31 cellular contexts compared by ENCODE assay signal in the genomic region with DNA sequence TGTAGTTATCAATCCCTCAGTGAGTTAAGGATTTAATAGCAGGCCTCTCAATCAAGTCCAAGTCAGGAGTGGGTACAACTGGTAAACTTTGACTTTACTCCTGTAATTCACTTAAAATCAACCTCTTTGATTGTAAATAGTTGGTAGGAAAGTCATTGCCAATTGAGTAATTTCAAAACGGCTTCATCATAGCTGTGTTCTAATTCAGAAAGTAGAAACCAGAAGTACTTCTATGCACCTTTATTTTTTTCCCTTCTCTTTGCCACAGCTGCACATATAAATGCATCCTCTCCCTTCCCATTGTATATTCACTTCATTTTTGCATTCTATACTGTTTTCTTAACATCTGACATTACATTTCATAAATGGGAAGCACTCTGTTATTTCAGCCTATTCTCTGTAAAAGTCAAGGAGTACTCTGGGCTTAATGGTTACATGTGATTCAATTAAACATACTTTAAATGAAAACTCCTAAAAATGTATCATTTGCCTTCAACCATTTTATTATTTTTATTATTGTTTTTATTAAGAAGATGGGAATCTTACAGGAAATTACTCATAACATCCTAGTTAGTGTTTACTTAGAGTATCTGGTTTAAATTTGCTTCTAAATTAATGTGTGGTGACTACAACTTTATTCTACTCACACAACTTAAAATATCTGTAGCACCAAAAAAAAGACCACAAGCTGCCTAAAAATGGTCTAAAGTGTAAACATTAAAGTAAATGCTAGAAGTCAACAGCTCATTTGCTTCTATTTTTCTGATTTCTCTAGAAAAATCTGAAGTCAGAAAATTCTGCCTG.
A peak's percentile ranks its signal among the peaks of the same experiment; 100 is the strongest.
DNase-seq lines count a peak whose midpoint lies in the region; ATAC-seq and TF ChIP-seq lines count a peak whose summit lies in the region.
"Had no signal": no experiment of that assay in that cellular context is flagged by ENCODE, and none has a peak within 500 bp of the region (broad histone marks: within the 10 kb centered on the region; RNA-seq: fewer than 3 reads in every experiment).

No MANE protein-coding gene starts in this region.

- H3K36me3 Mint-ChIP-seq in activated T-helper 1 cell treated with anti-CD3 and anti-CD28 coated beads, Interleukin-12 subunit alpha, Interleukin-12 subunit beta, Interleukin-2, Interleukin-4 antibody, amounts not matched to agents 30 ng/mL and 10 ng/mL and 1 ng/mL, durations not matched to agents 14 hours and 24 hours and 36 hours (ENCODE audit: low read depth), result no peaks in the 10 kb centered on the region
- H3K36me3 Mint-ChIP-seq: brain; natural killer cell treated with Interleukin-12 subunit alpha and Interleukin-12 subunit beta and Interleukin-15 and Interleukin-18, amount 100 ng/mL, for 72 hours had no signal

- DNase-seq in AG10803 (ENCODE audit: low read depth) (peak; percentile 22), epithelial cell of esophagus (ENCODE audit: low read depth) (peak; percentile 24), AG08395 (ENCODE audit: low spot score) (no peak), NCI-H1694 treated with DMSO at 0.1 percent for 48 hours (lab: John Stamatoyannopoulos, UW) (no peak)
- no peak for DNase-seq in activated T-helper 1 cell treated with anti-CD3 and anti-CD28 coated beads, Interleukin-12 subunit alpha, Interleukin-12 subunit beta, Interleukin-2, Interleukin-4 antibody, amounts not matched to agents 30 ng/mL and 10 ng/mL and 1 ng/mL, durations not matched to agents 14 hours and 24 hours and 36 hours (ENCODE audit: low spot score)
- DNase-seq: 8988T; activated CD4-positive, CD25-positive, alpha-beta regulatory T cell treated with anti-CD3 and anti-CD28 coated beads, Interleukin-2, amount 50 U/mL, for 72 hours; activated CD8-positive, alpha-beta T cell treated with anti-CD3 and anti-CD28 coated beads for 36 hours; activated T-cell treated with anti-CD3 and anti-CD28 coated beads for 4 hours; AML-193; CD8-positive, alpha-beta memory T cell; DMS153; effector memory CD8-positive, alpha-beta T cell; kidney; NCI-H1092; NCI-H2081; NCI-H446 treated with DMSO at 0.1 percent for 48 hours; pancreas; SIG-M5; spleen; stimulated activated CD4-positive, alpha-beta T cell treated with anti-CD3 and anti-CD28 coated beads, Interleukin-2, amount 100 ng/mL, for 48 hours had no signal

- no peaks in the 10 kb centered on the region for H3K27me3 Mint-ChIP-seq in activated T-helper 1 cell treated with anti-CD3 and anti-CD28 coated beads, Interleukin-12 subunit alpha, Interleukin-12 subunit beta, Interleukin-2, Interleukin-4 antibody, amounts not matched to agents 30 ng/mL and 10 ng/mL and 1 ng/mL, durations not matched to agents 14 hours and 24 hours and 36 hours (ENCODE audit: insufficient read depth)
- H3K27me3 Mint-ChIP-seq: activated CD8-positive, alpha-beta T cell treated with anti-CD3 and anti-CD28 coated beads for 36 hours; CD8-positive, alpha-beta memory T cell; effector memory CD8-positive, alpha-beta T cell; natural killer cell treated with Interleukin-12 subunit alpha and Interleukin-12 subunit beta and Interleukin-15 and Interleukin-18, amount 100 ng/mL, for 72 hours; stimulated activated memory B cell treated with anti-CD40 and anti-IgM and Interleukin-4, amounts not matched to agents 10 μg/mL and 1 μg/mL and 100 μg/mL, for 72 hours had no signal

- intact Hi-C loops in activated T-helper 1 cell treated with anti-CD3 and anti-CD28 coated beads, Interleukin-12 subunit alpha, Interleukin-12 subunit beta, Interleukin-2, Interleukin-4 antibody, amounts not matched to agents 30 ng/mL and 10 ng/mL and 1 ng/mL, durations not matched to agents 14 hours and 24 hours and 36 hours (cut with micrococcal nuclease), result no loop called here

- H3K4me1 Mint-ChIP-seq in activated T-helper 1 cell treated with anti-CD3 and anti-CD28 coated beads, Interleukin-12 subunit alpha, Interleukin-12 subunit beta, Interleukin-2, Interleukin-4 antibody, amounts not matched to agents 30 ng/mL and 10 ng/mL and 1 ng/mL, durations not matched to agents 14 hours and 24 hours and 36 hours (ENCODE audit: low read depth), result no peaks in the 10 kb centered on the region
- H3K4me1 Mint-ChIP-seq: brain; CD8-positive, alpha-beta memory T cell; stimulated activated memory B cell treated with anti-CD40 and anti-IgM and Interleukin-4, amounts not matched to agents 10 μg/mL and 1 μg/mL and 100 μg/mL, for 72 hours had no signal

- H3K4me3 ChIP-seq in AG10803 (ENCODE audit: low read length), result no peak overlapping the region
- H3K4me3 ChIP-seq in epithelial cell of esophagus (ENCODE audit: low read length), result no peak overlapping the region
- H3K4me3 ChIP-seq: GM23338, pancreas, spleen, suprapubic skin had no signal

- ATAC-seq in GM18870 (IDR thresholded peaks at IDR 0.05; ENCODE audit: unreplicated experiment), result peak; percentile 65
- ATAC-seq in HG03159 (IDR thresholded peaks at IDR 0.05; ENCODE audit: unreplicated experiment), result peak; percentile 54
- ATAC-seq in HG03095 (IDR thresholded peaks at IDR 0.05; ENCODE audit: unreplicated experiment), result no peak
- ATAC-seq: activated CD8-positive, alpha-beta T cell treated with anti-CD3 and anti-CD28 coated beads for 36 hours; effector memory CD8-positive, alpha-beta T cell; GM23338; natural killer cell treated with Interleukin-12 subunit alpha and Interleukin-12 subunit beta and Interleukin-15 and Interleukin-18, amount 100 ng/mL, for 72 hours; Panc1; pancreas; stimulated activated memory B cell treated with anti-CD40 and anti-IgM and Interleukin-4, amounts not matched to agents 10 μg/mL and 1 μg/mL and 100 μg/mL, for 72 hours had no signal

- H3K9me3 Mint-ChIP-seq in activated T-helper 1 cell treated with anti-CD3 and anti-CD28 coated beads, Interleukin-12 subunit alpha, Interleukin-12 subunit beta, Interleukin-2, Interleukin-4 antibody, amounts not matched to agents 30 ng/mL and 10 ng/mL and 1 ng/mL, durations not matched to agents 14 hours and 24 hours and 36 hours, result no peaks in the 10 kb centered on the region
- H3K9me3 Mint-ChIP-seq: activated CD8-positive, alpha-beta T cell treated with anti-CD3 and anti-CD28 coated beads for 36 hours; effector memory CD8-positive, alpha-beta T cell; GM23338; natural killer cell treated with Interleukin-12 subunit alpha and Interleukin-12 subunit beta and Interleukin-15 and Interleukin-18, amount 100 ng/mL, for 72 hours; T-helper 1 cell treated with Interleukin-12 subunit alpha and Interleukin-12 subunit beta and Interleukin-4 antibody, amounts not matched to agents 30 μg/mL and 1 μg/mL, for 36 hours had no signal

- H3K27ac Mint-ChIP-seq in activated T-helper 1 cell treated with anti-CD3 and anti-CD28 coated beads, Interleukin-12 subunit alpha, Interleukin-12 subunit beta, Interleukin-2, Interleukin-4 antibody, amounts not matched to agents 30 ng/mL and 10 ng/mL and 1 ng/mL, durations not matched to agents 14 hours and 24 hours and 36 hours, result no peak overlapping the region
- H3K27ac Mint-ChIP-seq: activated CD8-positive, alpha-beta T cell treated with anti-CD3 and anti-CD28 coated beads for 36 hours; brain; CD8-positive, alpha-beta memory T cell; effector memory CD8-positive, alpha-beta T cell; GM23338; natural killer cell treated with Interleukin-12 subunit alpha and Interleukin-12 subunit beta and Interleukin-15 and Interleukin-18, amount 100 ng/mL, for 72 hours; stimulated activated memory B cell treated with anti-CD40 and anti-IgM and Interleukin-4, amounts not matched to agents 10 μg/mL and 1 μg/mL and 100 μg/mL, for 72 hours; T-helper 1 cell treated with Interleukin-12 subunit alpha and Interleukin-12 subunit beta and Interleukin-4 antibody, amounts not matched to agents 30 μg/mL and 1 μg/mL, for 36 hours had no signal

- H3K4me3 Mint-ChIP-seq in activated T-helper 1 cell treated with anti-CD3 and anti-CD28 coated beads, Interleukin-12 subunit alpha, Interleukin-12 subunit beta, Interleukin-2, Interleukin-4 antibody, amounts not matched to agents 30 ng/mL and 10 ng/mL and 1 ng/mL, durations not matched to agents 14 hours and 24 hours and 36 hours, result no peak overlapping the region
- H3K4me3 Mint-ChIP-seq: activated CD8-positive, alpha-beta T cell treated with anti-CD3 and anti-CD28 coated beads for 36 hours; brain; CD8-positive, alpha-beta memory T cell; effector memory CD8-positive, alpha-beta T cell; GM23338; natural killer cell treated with Interleukin-12 subunit alpha and Interleukin-12 subunit beta and Interleukin-15 and Interleukin-18, amount 100 ng/mL, for 72 hours; stimulated activated memory B cell treated with anti-CD40 and anti-IgM and Interleukin-4, amounts not matched to agents 10 μg/mL and 1 μg/mL and 100 μg/mL, for 72 hours; T-helper 1 cell treated with Interleukin-12 subunit alpha and Interleukin-12 subunit beta and Interleukin-4 antibody, amounts not matched to agents 30 μg/mL and 1 μg/mL, for 36 hours had no signal

- TF ChIP-seq CTCF in AG10803 (conservative IDR thresholded peaks at IDR 0.05; ENCODE audit: low read length) (no peak), epithelial cell of esophagus (IDR thresholded peaks at IDR 0.05; ENCODE audit: insufficient read depth, low read depth, low read length, missing control alignments) (no peak)

Comparison
In these comparisons a context has a peak if more than half of its experiments do, and no peak if none do; other contexts are left out.
1. DNase-seq: peak in AG10803 (single experiment) and epithelial cell of esophagus (single experiment); none in AG08395 (single experiment), activated T-helper 1 cell treated with anti-CD3 and anti-CD28 coated beads, Interleukin-12 subunit alpha, Interleukin-12 subunit beta, Interleukin-2, Interleukin-4 antibody, amounts not matched to agents 30 ng/mL and 10 ng/mL and 1 ng/mL, durations not matched to agents 14 hours and 24 hours and 36 hours (single experiment) and NCI-H1694 treated with DMSO at 0.1 percent for 48 hours (single experiment).